Comparison of ENCODE assay signal across 1 cellular context in genomic region chr2:46876741-46877384, GRCh38.
TF ChIP-seq lines count a peak whose summit lies in the region.

No MANE protein-coding gene starts in this region.

TF ChIP-seq in A549, 52 proteins besides CTCF, POLR2A, EP300 and RAD21 (continued from another document):
- no peak for TF ChIP-seq REST (IDR thresholded peaks at IDR 0.05)
- TF ChIP-seq, protein P1, sequence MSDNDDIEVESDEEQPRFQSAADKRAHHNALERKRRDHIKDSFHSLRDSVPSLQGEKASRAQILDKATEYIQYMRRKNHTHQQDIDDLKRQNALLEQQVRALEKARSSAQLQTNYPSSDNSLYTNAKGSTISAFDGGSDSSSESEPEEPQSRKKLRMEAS (IDR thresholded peaks at IDR 0.05) = peak; percentile 89
- peak; percentile 16 for TF ChIP-seq MAFK (IDR thresholded peaks at IDR 0.05; ENCODE audit: partially characterized antibody)
- TF ChIP-seq CEBPB (IDR thresholded peaks at IDR 0.05) = no peak
- no peak for TF ChIP-seq HDAC2 (IDR thresholded peaks at IDR 0.05)
- no peak for TF ChIP-seq FOSB (CRISPR knock-in tag; IDR thresholded peaks at IDR 0.05)
- no peak for TF ChIP-seq GATA3 (IDR thresholded peaks at IDR 0.05; ENCODE audit: borderline replicate concordance)
- TF ChIP-seq, protein P2, sequence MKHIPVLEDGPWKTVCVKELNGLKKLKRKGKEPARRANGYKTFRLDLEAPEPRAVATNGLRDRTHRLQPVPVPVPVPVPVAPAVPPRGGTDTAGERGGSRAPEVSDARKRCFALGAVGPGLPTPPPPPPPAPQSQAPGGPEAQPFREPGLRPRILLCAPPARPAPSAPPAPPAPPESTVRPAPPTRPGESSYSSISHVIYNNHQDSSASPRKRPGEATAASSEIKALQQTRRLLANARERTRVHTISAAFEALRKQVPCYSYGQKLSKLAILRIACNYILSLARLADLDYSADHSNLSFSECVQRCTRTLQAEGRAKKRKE (CRISPR knock-in tag; IDR thresholded peaks at IDR 0.05; ENCODE audit: low read depth) = peak; percentile 64; the same call in 1 of the 2 replicates
- TF ChIP-seq, protein P3, sequence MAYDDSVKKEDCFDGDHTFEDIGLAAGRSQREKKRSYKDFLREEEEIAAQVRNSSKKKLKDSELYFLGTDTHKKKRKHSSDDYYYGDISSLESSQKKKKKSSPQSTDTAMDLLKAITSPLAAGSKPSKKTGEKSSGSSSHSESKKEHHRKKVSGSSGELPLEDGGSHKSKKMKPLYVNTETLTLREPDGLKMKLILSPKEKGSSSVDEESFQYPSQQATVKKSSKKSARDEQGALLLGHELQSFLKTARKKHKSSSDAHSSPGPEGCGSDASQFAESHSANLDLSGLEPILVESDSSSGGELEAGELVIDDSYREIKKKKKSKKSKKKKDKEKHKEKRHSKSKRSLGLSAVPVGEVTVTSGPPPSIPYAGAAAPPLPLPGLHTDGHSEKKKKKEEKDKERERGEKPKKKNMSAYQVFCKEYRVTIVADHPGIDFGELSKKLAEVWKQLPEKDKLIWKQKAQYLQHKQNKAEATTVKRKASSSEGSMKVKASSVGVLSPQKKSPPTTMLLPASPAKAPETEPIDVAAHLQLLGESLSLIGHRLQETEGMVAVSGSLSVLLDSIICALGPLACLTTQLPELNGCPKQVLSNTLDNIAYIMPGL (CRISPR knock-in tag; IDR thresholded peaks at IDR 0.05; ENCODE audit: borderline replicate concordance) = no peak
- TF ChIP-seq JUN (IDR thresholded peaks at IDR 0.05) = no peak
- TF ChIP-seq BHLHE40 (IDR thresholded peaks at IDR 0.05; ENCODE audit: low read depth, low read length) = no peak
- TF ChIP-seq CHD4 (IDR thresholded peaks at IDR 0.05; ENCODE audit: borderline replicate concordance) = no peak
- TF ChIP-seq FOSL2 (IDR thresholded peaks at IDR 0.05) = no peak
- TF ChIP-seq FOSL2 (CRISPR knock-in tag; IDR thresholded peaks at IDR 0.05) = peak; percentile 23; the same call in 1 of the 2 replicates
- TF ChIP-seq CBX8 (IDR thresholded peaks at IDR 0.05) = no peak
- TF ChIP-seq HOXB5 (CRISPR knock-in tag; IDR thresholded peaks at IDR 0.05) = peak; percentile 59; the same call in 1 of the 2 replicates
- TF ChIP-seq NFE2L2 (conservative IDR thresholded peaks at IDR 0.05; ENCODE audit: low read length) = no peak
- no peak for TF ChIP-seq FOXS1 (CRISPR knock-in tag; IDR thresholded peaks at IDR 0.05)
- no peak for TF ChIP-seq CBX2 (IDR thresholded peaks at IDR 0.05; ENCODE audit: borderline replicate concordance, low read depth)
- TF ChIP-seq RARB (CRISPR knock-in tag; IDR thresholded peaks at IDR 0.05) = no peak
- no peak; the same call in 1 of the 2 replicates for TF ChIP-seq USF2 (IDR thresholded peaks at IDR 0.05)
- TF ChIP-seq PHF8 (IDR thresholded peaks at IDR 0.05; ENCODE audit: borderline replicate concordance, low read depth) = no peak
- TF ChIP-seq, protein P4, sequence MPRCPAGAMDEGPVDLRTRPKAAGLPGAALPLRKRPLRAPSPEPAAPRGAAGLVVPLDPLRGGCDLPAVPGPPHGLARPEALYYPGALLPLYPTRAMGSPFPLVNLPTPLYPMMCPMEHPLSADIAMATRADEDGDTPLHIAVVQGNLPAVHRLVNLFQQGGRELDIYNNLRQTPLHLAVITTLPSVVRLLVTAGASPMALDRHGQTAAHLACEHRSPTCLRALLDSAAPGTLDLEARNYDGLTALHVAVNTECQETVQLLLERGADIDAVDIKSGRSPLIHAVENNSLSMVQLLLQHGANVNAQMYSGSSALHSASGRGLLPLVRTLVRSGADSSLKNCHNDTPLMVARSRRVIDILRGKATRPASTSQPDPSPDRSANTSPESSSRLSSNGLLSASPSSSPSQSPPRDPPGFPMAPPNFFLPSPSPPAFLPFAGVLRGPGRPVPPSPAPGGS (IDR thresholded peaks at IDR 0.05) = no peak
- TF ChIP-seq KDM1A (IDR thresholded peaks at IDR 0.05; ENCODE audit: low read depth) = no peak
